1 cellular context compared by ENCODE assay signal in genomic region chr1:234745844-234746797, GRCh38.
TF ChIP-seq lines count a peak whose summit lies in the region.

No MANE protein-coding gene starts in this region.

TF ChIP-seq in SK-N-SH, 30 proteins besides CTCF, POLR2A, EP300 and RAD21 (continued from another document):
- TF ChIP-seq, protein P1, sequence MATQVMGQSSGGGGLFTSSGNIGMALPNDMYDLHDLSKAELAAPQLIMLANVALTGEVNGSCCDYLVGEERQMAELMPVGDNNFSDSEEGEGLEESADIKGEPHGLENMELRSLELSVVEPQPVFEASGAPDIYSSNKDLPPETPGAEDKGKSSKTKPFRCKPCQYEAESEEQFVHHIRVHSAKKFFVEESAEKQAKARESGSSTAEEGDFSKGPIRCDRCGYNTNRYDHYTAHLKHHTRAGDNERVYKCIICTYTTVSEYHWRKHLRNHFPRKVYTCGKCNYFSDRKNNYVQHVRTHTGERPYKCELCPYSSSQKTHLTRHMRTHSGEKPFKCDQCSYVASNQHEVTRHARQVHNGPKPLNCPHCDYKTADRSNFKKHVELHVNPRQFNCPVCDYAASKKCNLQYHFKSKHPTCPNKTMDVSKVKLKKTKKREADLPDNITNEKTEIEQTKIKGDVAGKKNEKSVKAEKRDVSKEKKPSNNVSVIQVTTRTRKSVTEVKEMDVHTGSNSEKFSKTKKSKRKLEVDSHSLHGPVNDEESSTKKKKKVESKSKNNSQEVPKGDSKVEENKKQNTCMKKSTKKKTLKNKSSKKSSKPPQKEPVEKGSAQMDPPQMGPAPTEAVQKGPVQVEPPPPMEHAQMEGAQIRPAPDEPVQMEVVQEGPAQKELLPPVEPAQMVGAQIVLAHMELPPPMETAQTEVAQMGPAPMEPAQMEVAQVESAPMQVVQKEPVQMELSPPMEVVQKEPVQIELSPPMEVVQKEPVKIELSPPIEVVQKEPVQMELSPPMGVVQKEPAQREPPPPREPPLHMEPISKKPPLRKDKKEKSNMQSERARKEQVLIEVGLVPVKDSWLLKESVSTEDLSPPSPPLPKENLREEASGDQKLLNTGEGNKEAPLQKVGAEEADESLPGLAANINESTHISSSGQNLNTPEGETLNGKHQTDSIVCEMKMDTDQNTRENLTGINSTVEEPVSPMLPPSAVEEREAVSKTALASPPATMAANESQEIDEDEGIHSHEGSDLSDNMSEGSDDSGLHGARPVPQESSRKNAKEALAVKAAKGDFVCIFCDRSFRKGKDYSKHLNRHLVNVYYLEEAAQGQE (IDR thresholded peaks at IDR 0.05; ENCODE audit: low read depth, low read length) = no peak
- no peak for TF ChIP-seq RCOR1 (IDR thresholded peaks at IDR 0.05; ENCODE audit: low read length)
- TF ChIP-seq POLR2AphosphoS5 (IDR thresholded peaks at IDR 0.05; ENCODE audit: low read depth, low read length) = peak; percentile 46; the same call in 1 of the 2 replicates
- TF ChIP-seq NRF1 (IDR thresholded peaks at IDR 0.05; ENCODE audit: low read depth, low read length) = no peak
- TF ChIP-seq PBX3 (IDR thresholded peaks at IDR 0.05) = peak; percentile 92
- TF ChIP-seq TEAD4 (IDR thresholded peaks at IDR 0.05; ENCODE audit: borderline replicate concordance, insufficient read depth) = 0 out of 2 replicates have a peak, but pooled peaks have one; percentile 45
- TF ChIP-seq, protein P2, sequence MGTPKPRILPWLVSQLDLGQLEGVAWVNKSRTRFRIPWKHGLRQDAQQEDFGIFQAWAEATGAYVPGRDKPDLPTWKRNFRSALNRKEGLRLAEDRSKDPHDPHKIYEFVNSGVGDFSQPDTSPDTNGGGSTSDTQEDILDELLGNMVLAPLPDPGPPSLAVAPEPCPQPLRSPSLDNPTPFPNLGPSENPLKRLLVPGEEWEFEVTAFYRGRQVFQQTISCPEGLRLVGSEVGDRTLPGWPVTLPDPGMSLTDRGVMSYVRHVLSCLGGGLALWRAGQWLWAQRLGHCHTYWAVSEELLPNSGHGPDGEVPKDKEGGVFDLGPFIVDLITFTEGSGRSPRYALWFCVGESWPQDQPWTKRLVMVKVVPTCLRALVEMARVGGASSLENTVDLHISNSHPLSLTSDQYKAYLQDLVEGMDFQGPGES (IDR thresholded peaks at IDR 0.05; ENCODE audit: low read depth, low read length) = no peak
